11 cellular contexts compared by ENCODE assay signal in the genomic region with DNA sequence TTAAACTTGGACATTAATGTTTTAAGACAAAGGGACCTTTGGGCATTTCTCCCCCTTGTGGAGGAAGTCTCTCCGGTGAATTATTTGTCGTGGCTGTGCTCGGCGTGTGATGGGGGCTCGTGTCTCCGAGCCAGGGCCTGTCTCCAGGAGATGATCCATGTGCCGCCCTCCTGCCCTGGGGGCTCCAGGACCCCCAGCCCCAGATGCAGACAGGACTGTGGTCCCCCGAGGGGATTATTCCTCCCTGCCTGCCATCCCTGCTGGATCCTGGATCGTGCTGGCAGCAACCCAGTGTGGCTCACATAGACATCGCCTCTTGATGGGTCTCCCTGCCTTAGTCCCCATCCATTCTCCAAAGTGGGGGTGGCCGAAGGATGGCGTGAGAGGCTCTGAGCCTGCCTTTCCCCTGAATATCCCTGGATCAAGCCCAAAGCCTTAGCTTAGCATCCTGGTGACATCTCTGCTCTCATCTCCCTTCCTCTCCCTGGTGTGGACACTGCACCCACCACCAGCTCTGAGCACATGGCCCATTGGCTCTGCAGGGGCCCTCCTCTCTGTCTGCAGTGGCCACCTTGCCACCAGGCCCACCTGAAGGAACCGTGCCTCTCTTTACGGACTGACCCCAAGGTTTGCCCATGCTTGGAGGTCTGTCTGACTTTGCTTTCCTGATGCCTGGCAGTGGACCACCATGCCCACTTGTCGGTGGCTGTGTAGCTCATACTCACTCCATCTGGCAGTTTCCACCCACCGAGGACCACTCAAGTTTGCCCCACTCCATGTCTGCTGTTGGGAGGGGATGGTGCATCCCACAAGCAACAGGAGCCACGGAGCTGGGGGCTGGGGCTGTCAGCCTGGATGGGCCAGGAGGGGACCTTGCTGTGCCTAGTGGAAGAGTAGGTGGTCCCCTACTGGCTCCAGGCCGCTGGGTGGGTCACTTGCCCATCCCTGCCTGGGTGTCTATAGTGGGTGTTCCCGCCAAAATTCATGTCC. TPM values are rescaled to one million over a fixed set of nuclear protein-coding genes. Genes with fewer than 3 reads are reported as not detected.
DNase-seq lines count a peak whose midpoint lies in the region; ATAC-seq and TF ChIP-seq lines count a peak whose summit lies in the region.
"Had no signal": no experiment of that assay in that cellular context is flagged by ENCODE, and none has a peak within 500 bp of the region (broad histone marks: within the 10 kb centered on the region; RNA-seq: fewer than 3 reads in every experiment).

No MANE protein-coding gene starts in this region.

- ATAC-seq in GM18505 (IDR thresholded peaks at IDR 0.05; ENCODE audit: unreplicated experiment), result no peak
- ATAC-seq in GM21526 (IDR thresholded peaks at IDR 0.05; ENCODE audit: low FRiP score, unreplicated experiment), result no peak

- in situ Hi-C loops in SK-MEL-5 (cut with HindIII; ENCODE audit: low pct_unique_long_range_greater_than_20kb, low sequenced_read_pairs), result no loop called here

- no peaks in the 10 kb centered on the region for H3K36me3 ChIP-seq in GM06990 (ENCODE audit: control insufficient read depth, insufficient read depth, low read length)

- no peak for TF ChIP-seq POLR2A in GM18505 (IDR thresholded peaks at IDR 0.05; ENCODE audit: borderline replicate concordance, extremely low read depth, insufficient read depth, insufficient read length)

- no peak for DNase-seq in GM06990 (ENCODE audit: extremely low read depth, insufficient read length)
- peak; percentile 59 for DNase-seq in SK-MEL-5 (ENCODE audit: low read depth, low spot score)
- DNase-seq in fibroblast of mammary gland (ENCODE audit: low read depth), result no peak
- no peak for DNase-seq in retinal pigment epithelial cell (ENCODE audit: low read depth)
- DNase-seq in kidney tubule cell (ENCODE audit: low spot score), result no peak
- DNase-seq: activated T-cell treated with anti-CD3 and anti-CD28 coated beads for 4 hours, cortex of kidney, NCI-H1694, T-helper 9 cell had no signal

- no peaks in the 10 kb centered on the region; the same call in 1 of the 2 replicates for H3K27me3 ChIP-seq in GM06990 (replicated peaks; ENCODE audit: control insufficient read depth, insufficient read depth, low read length)

- H3K4me3 ChIP-seq in GM06990 (replicated peaks; ENCODE audit: low read depth, low read length) (no peak overlapping the region), fibroblast of mammary gland (ENCODE audit: control insufficient read depth, low read depth, low read length) (no peak overlapping the region), retinal pigment epithelial cell (ENCODE audit: low read length) (no peak overlapping the region)

- TF ChIP-seq CTCF in GM06990 (IDR thresholded peaks at IDR 0.05; ENCODE audit: insufficient read depth, low read length, poor library complexity, severe bottlenecking) (peak; percentile 15), fibroblast of mammary gland (conservative IDR thresholded peaks at IDR 0.05; ENCODE audit: control insufficient read depth, insufficient read depth, low read depth, low read length) (peak; percentile 26), retinal pigment epithelial cell (conservative IDR thresholded peaks at IDR 0.05; ENCODE audit: low read depth, low read length) (peak; percentile 50)

RNA-seq across cellular contexts. Expression of gene SMIM38, which starts 56.7 kb away (rescaled TPM):
- total RNA-seq in SK-MEL-5 (2014; rRNA removed; shearing (Covaris generic)), result 0.11 and 0.13 TPM in 2 replicates
- polyA plus RNA-seq in SK-MEL-5 (2015; cell fraction: cytosol; rRNA removed), result 0.19 and 0.29 TPM in 2 replicates
- 0.66 and 1.9 TPM in 2 replicates for polyA plus RNA-seq in SK-MEL-5 (2015; cell fraction: nucleus; rRNA removed)
